In the genomic region with DNA sequence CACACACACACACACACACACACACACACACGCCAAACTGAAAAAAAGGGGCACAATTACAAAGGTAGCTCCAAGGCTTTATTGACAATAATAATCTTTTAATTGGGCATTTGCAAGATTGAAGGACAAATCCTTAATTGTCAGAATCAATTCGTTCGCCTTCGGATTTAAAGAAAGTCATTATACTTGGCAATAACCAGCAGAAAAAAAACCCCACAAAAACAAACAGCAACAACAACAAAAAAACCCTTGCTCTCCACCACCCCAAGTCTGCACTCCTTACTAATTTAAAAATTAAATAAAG, we compare ENCODE assay signal across 1 cellular context.
TF ChIP-seq lines count a peak whose summit lies in the region.

No MANE protein-coding gene starts in this region.

TF ChIP-seq in HEK293, 187 proteins besides CTCF, POLR2A, EP300 and RAD21 (continued from another document):
- TF ChIP-seq ZNF664 (tag by site-specific recombination; IDR thresholded peaks at IDR 0.05), result no peak
